14 cellular contexts compared by ENCODE assay signal in genomic region chr6:143621159-143621873, GRCh38.
"Had no signal": no experiment of that assay in that cellular context is flagged by ENCODE, and none has a peak within 500 bp of the region (broad histone marks: within the 10 kb centered on the region; RNA-seq: fewer than 3 reads in every experiment).

No MANE protein-coding gene starts in this region.

- H3K4me3 ChIP-seq: coronary artery, left ventricle myocardium inferior, transverse colon had no signal

- H3K27me3 ChIP-seq: foreskin keratinocyte, transverse colon had no signal

- H3K9me3 ChIP-seq: left ventricle myocardium inferior, transverse colon had no signal

- H3K36me3 Mint-ChIP-seq: activated naive CD4-positive, alpha-beta T cell treated with anti-CD3 and anti-CD28 coated beads, Interleukin-2, amount 50 U/mL, for 72 hours; stimulated activated naive B cell treated with anti-CD40 and anti-IgM and Interleukin-4, amounts not matched to agents 10 μg/mL and 1 μg/mL and 100 μg/mL, for 72 hours had no signal

- DNase-seq: activated CD4-positive, alpha-beta T cell treated with anti-CD3 and anti-CD28 coated beads for 4 hours; activated CD8-positive, alpha-beta T cell treated with anti-CD3 and anti-CD28 coated beads for 36 hours; activated gamma-delta T cell; activated T-cell treated with anti-CD3 and anti-CD28 coated beads, Interleukin-2, amount 50 U/mL, for 4 hours; central memory CD4-positive, alpha-beta T cell; left ventricle myocardium inferior; nephron progenitor cell; stimulated activated CD4-positive, alpha-beta T cell treated with anti-CD3 and anti-CD28 coated beads, Interleukin-2, amount 100 ng/mL, for 48 hours; stimulated activated naive B cell treated with anti-CD40 and anti-IgM and Interleukin-4, amounts not matched to agents 10 μg/mL and 1 μg/mL and 100 μg/mL, for 72 hours; T-helper 2 cell; transverse colon had no signal

- H3K27ac Mint-ChIP-seq: activated CD8-positive, alpha-beta T cell treated with anti-CD3 and anti-CD28 coated beads for 36 hours; activated naive CD4-positive, alpha-beta T cell treated with anti-CD3 and anti-CD28 coated beads, Interleukin-2, amount 50 U/mL, for 72 hours; nephron progenitor cell; stimulated activated naive B cell treated with anti-CD40 and anti-IgM and Interleukin-4, amounts not matched to agents 10 μg/mL and 1 μg/mL and 100 μg/mL, for 72 hours had no signal

- H3K27me3 Mint-ChIP-seq: activated CD8-positive, alpha-beta T cell treated with anti-CD3 and anti-CD28 coated beads for 36 hours; stimulated activated naive B cell treated with anti-CD40 and anti-IgM and Interleukin-4, amounts not matched to agents 10 μg/mL and 1 μg/mL and 100 μg/mL, for 72 hours had no signal

- H3K9me3 Mint-ChIP-seq: activated CD8-positive, alpha-beta T cell treated with anti-CD3 and anti-CD28 coated beads for 36 hours; activated naive CD4-positive, alpha-beta T cell treated with anti-CD3 and anti-CD28 coated beads, Interleukin-2, amount 50 U/mL, for 72 hours; activated T-cell treated with anti-CD3 and anti-CD28 coated beads, Interleukin-2, amount 50 U/mL, for 4 hours; nephron progenitor cell; stimulated activated naive B cell treated with anti-CD40 and anti-IgM and Interleukin-4, amounts not matched to agents 10 μg/mL and 1 μg/mL and 100 μg/mL, for 72 hours had no signal

- H3K4me3 Mint-ChIP-seq: activated CD8-positive, alpha-beta T cell treated with anti-CD3 and anti-CD28 coated beads for 36 hours; activated T-cell treated with anti-CD3 and anti-CD28 coated beads, Interleukin-2, amount 50 U/mL, for 4 hours; nephron progenitor cell; stimulated activated naive B cell treated with anti-CD40 and anti-IgM and Interleukin-4, amounts not matched to agents 10 μg/mL and 1 μg/mL and 100 μg/mL, for 72 hours had no signal

- ATAC-seq: activated naive CD4-positive, alpha-beta T cell treated with anti-CD3 and anti-CD28 coated beads, Interleukin-2, amount 50 U/mL, for 72 hours; activated T-cell treated with anti-CD3 and anti-CD28 coated beads, Interleukin-2, amount 50 U/mL, for 4 hours had no signal

- H3K4me1 ChIP-seq: left ventricle myocardium inferior had no signal

- H3K27ac ChIP-seq: coronary artery, foreskin keratinocyte, left ventricle myocardium inferior, transverse colon had no signal

- H3K36me3 ChIP-seq: left ventricle myocardium inferior, transverse colon had no signal
